8 cellular contexts compared by ENCODE assay signal in genomic region chr18:9516437-9517064, GRCh38. TPM values are rescaled to one million over a fixed set of nuclear protein-coding genes. Genes with fewer than 3 reads are reported as not detected.
DNase-seq lines count a peak whose midpoint lies in the region; ATAC-seq and TF ChIP-seq lines count a peak whose summit lies in the region.

No MANE protein-coding gene starts in this region.

- H3K14ac ChIP-seq in mesenchymal stem cell (ENCODE audit: low read length in 2 of 2): no peak overlapping the region

- H3K79me2 ChIP-seq in OCI-LY1 (ENCODE audit: insufficient read depth, low read length): peaks cover 6% of the 10 kb centered on the region

- intact Hi-C loops in colonic mucosa (cut with DNase I): loop anchor here (10.0 kb wide), 3 partner anchors 122 to 442 kb away; partner anchors contain the start of gene TWSG1

- peak; percentile 66 for DNase-seq in DMS 273 (lab: John Stamatoyannopoulos, UW; ENCODE audit: unreplicated experiment)
- no peak for DNase-seq in colonic mucosa
- peak; percentile 60 for DNase-seq in mesenchymal stem cell
- no peak for DNase-seq in ureter (ENCODE audit: low spot score)

- peaks cover 48% of the 10 kb centered on the region for H3K36me3 ChIP-seq in OCI-LY1 (ENCODE audit: insufficient read depth, low read length)
- no peaks in the 10 kb centered on the region for H3K36me3 ChIP-seq in colonic mucosa
- H3K36me3 ChIP-seq in mesenchymal stem cell (ENCODE audit: control insufficient read depth in 1 of 2, insufficient read depth in 2 of 2, low read depth in 1 of 2, low read length in 2 of 2): peaks cover 0 to 11% of the 10 kb centered on the region in 2 experiments

- no peak overlapping the region for H3K23ac ChIP-seq in mesenchymal stem cell (ENCODE audit: low read length in 2 of 2)

- H3K27ac ChIP-seq in OCI-LY1 (ENCODE audit: low read depth, low read length, poor library complexity, severe bottlenecking) (no peak overlapping the region), colonic mucosa (no peak overlapping the region), mesenchymal stem cell (ENCODE audit: low read length, poor library complexity, severe bottlenecking) (no peak overlapping the region)

- H3K27me3 ChIP-seq in OCI-LY1 (ENCODE audit: insufficient read depth, low read length) (no peaks in the 10 kb centered on the region), colonic mucosa (no peaks in the 10 kb centered on the region), mesenchymal stem cell (ENCODE audit: control insufficient read depth in 1 of 2, insufficient read depth in 1 of 2, low read length in 2 of 2) (no peaks in the 10 kb centered on the region)

- H2BK12ac ChIP-seq in mesenchymal stem cell (ENCODE audit: low read length in 2 of 2): no peak overlapping the region

- H2BK120ac ChIP-seq in mesenchymal stem cell (ENCODE audit: low read depth, low read length): no peak overlapping the region

- no peaks in the 10 kb centered on the region for H4K20me1 ChIP-seq in OCI-LY1 (ENCODE audit: insufficient read depth, low read length)

- ATAC-seq in HG03432 (IDR thresholded peaks at IDR 0.05; ENCODE audit: unreplicated experiment): peak; percentile 51
- ATAC-seq in GM19397 (IDR thresholded peaks at IDR 0.05; ENCODE audit: unreplicated experiment): no peak
- ATAC-seq in GM19395 (IDR thresholded peaks at IDR 0.05; ENCODE audit: unreplicated experiment): no peak

- no peak overlapping the region for H4K8ac ChIP-seq in mesenchymal stem cell (ENCODE audit: low read length)

- no peak overlapping the region for H2AK5ac ChIP-seq in mesenchymal stem cell (ENCODE audit: low read length, severe bottlenecking)

- no peak overlapping the region for H3K4me3 ChIP-seq in OCI-LY1 (ENCODE audit: low read depth, low read length, poor library complexity, severe bottlenecking)
- H3K4me3 ChIP-seq in colonic mucosa: no peak overlapping the region
- no peak overlapping the region for H3K4me3 ChIP-seq in mesenchymal stem cell (ENCODE audit: insufficient read depth in 1 of 2, low read depth in 1 of 2, low read length in 2 of 2)

- H3K4me2 ChIP-seq in OCI-LY1 (ENCODE audit: low read length) (no peak overlapping the region), mesenchymal stem cell (ENCODE audit: low read length, poor library complexity, severe bottlenecking) (no peak overlapping the region)

- H2AFZ ChIP-seq in OCI-LY1 (ENCODE audit: low read length) (no peak overlapping the region), mesenchymal stem cell (ENCODE audit: low read depth, low read length) (no peak overlapping the region)

- peak; percentile 98 for TF ChIP-seq CTCF in OCI-LY1 (IDR thresholded peaks at IDR 0.05; ENCODE audit: low read length)
- peak; percentile 89 for TF ChIP-seq CTCF in colonic mucosa (IDR thresholded peaks at IDR 0.05)

- H3K9me3 ChIP-seq in OCI-LY1 (ENCODE audit: low read length): no peaks in the 10 kb centered on the region
- no peaks in the 10 kb centered on the region for H3K9me3 ChIP-seq in colonic mucosa
- H3K9me3 ChIP-seq in mesenchymal stem cell (ENCODE audit: control insufficient read depth, low read length): no peaks in the 10 kb centered on the region

- H3K9ac ChIP-seq in OCI-LY1 (ENCODE audit: low read length) (no peak overlapping the region), colonic mucosa (ENCODE audit: low read depth in 2 of 2, low read length in 2 of 2) (no peak overlapping the region), mesenchymal stem cell (ENCODE audit: low read length) (peak overlapping the region; percentile 30)

- 88% methylated on average over 3 of the region's 4 CpGs for WGBS in mesenchymal stem cell

- no peak overlapping the region for H2BK5ac ChIP-seq in mesenchymal stem cell (ENCODE audit: low read depth, low read length, poor library complexity, severe bottlenecking)

- H3K4ac ChIP-seq in mesenchymal stem cell (ENCODE audit: low read depth in 1 of 2, low read length in 2 of 2): no peak overlapping the region

- no peak overlapping the region for H3K18ac ChIP-seq in mesenchymal stem cell (ENCODE audit: low read depth in 1 of 2, low read length in 2 of 2)

- no peaks in the 10 kb centered on the region for H3K4me1 ChIP-seq in OCI-LY1 (ENCODE audit: insufficient read depth, low read length, severe bottlenecking)
- H3K4me1 ChIP-seq in colonic mucosa: no peaks in the 10 kb centered on the region
- peaks cover 5% of the 10 kb centered on the region for H3K4me1 ChIP-seq in mesenchymal stem cell (ENCODE audit: control insufficient read depth, insufficient read depth, low read depth, low read length)

- H3K79me1 ChIP-seq in mesenchymal stem cell (replicated peaks; ENCODE audit: low read length, poor library complexity, severe bottlenecking): peaks cover 18% of the 10 kb centered on the region

- no peak overlapping the region for H4K91ac ChIP-seq in mesenchymal stem cell (ENCODE audit: low read length)

- no peaks in the 10 kb centered on the region for H3K9me2 ChIP-seq in OCI-LY1 (ENCODE audit: low read depth, low read length)

- H2BK15ac ChIP-seq in mesenchymal stem cell (ENCODE audit: low read depth, poor library complexity, severe bottlenecking): no peak overlapping the region

- no peaks in the 10 kb centered on the region for H3F3A ChIP-seq in OCI-LY1 (ENCODE audit: insufficient read depth, low read length)

RNA-seq across cellular contexts. Expression of gene RALBP1, which starts 41.2 kb away (rescaled TPM):
- 10 to 100 TPM; 59.1 to 64.9 TPM for total RNA-seq in colonic mucosa
- polyA plus RNA-seq in mesenchymal stem cell (2013, experiment 1 of 2): 89.2 TPM
- polyA plus RNA-seq in mesenchymal stem cell (2013, experiment 2 of 2): 95.9 TPM
- 117 TPM for total RNA-seq in ureter

Comparison
In these comparisons a context has a peak if more than half of its experiments do, and no peak if none do; other contexts are left out.
1. DNase-seq: peak in DMS 273 (single experiment) and mesenchymal stem cell (single experiment); none in colonic mucosa (single experiment) and ureter (single experiment).